In genomic region chr12:96985515-96986362, GRCh38 we compare ENCODE assay signal across 7 cellular contexts.
A peak's percentile ranks its signal among the peaks of the same experiment; 100 is the strongest.
DNase-seq lines count a peak whose midpoint lies in the region; ATAC-seq, FAIRE-seq and TF ChIP-seq lines count a peak whose summit lies in the region.

No MANE protein-coding gene starts in this region.

- peak; percentile 54 for FAIRE-seq in GM12892 (lab: Jason Lieb, UNC)

- H3K27me3 Mint-ChIP-seq in activated CD8-positive, alpha-beta memory T cell treated with anti-CD3 and anti-CD28 coated beads, Interleukin-2, amount 10 ng/mL, durations not matched to agents 7 days and 5 days, result peaks cover 49% of the 10 kb centered on the region

- peaks cover 5% of the 10 kb centered on the region for H3K4me1 Mint-ChIP-seq in activated CD8-positive, alpha-beta memory T cell treated with anti-CD3 and anti-CD28 coated beads, Interleukin-2, amount 10 ng/mL, durations not matched to agents 7 days and 5 days

- DNase-seq in GM12892 (ENCODE audit: insufficient read length) (peak; percentile 41), HFF-Myc (ENCODE audit: extremely low read depth, low read depth) (no peak), NCI-H1105 treated with DMSO at 0.1 percent for 48 hours (lab: John Stamatoyannopoulos, UW) (peak; percentile 63), esophagus squamous epithelium (lab: John Stamatoyannopoulos, UW) (no peak), omental fat pad (ENCODE audit: low spot score) (no peak), SW480 (ENCODE audit: low spot score) (no peak)
- DNase-seq in activated CD8-positive, alpha-beta memory T cell treated with anti-CD3 and anti-CD28 coated beads, Interleukin-2, amount 10 ng/mL, durations not matched to agents 7 days and 5 days, result peak; percentile 44

- peaks cover 4 to 11% (median 8%) of the 10 kb centered on the region in 3 donors for H3K4me1 ChIP-seq in esophagus squamous epithelium

- H3K4me3 ChIP-seq in HFF-Myc (replicated peaks; ENCODE audit: low read depth, low read length) (no peak overlapping the region), esophagus squamous epithelium (peak overlapping the region; percentile 20 to 62 (median 42))

- no peaks in the 10 kb centered on the region for H3K36me3 Mint-ChIP-seq in activated CD8-positive, alpha-beta memory T cell treated with anti-CD3 and anti-CD28 coated beads, Interleukin-2, amount 10 ng/mL, durations not matched to agents 7 days and 5 days

- H3K27me3 ChIP-seq in esophagus squamous epithelium, result peaks cover 0 to 34% (median 0%) of the 10 kb centered on the region in 4 donors

- no peak overlapping the region for H3K27ac ChIP-seq in esophagus squamous epithelium

- 10 to 29% methylated on average over 12 to 23 of the region's 56 CpGs for WGBS in esophagus squamous epithelium, 2 donors

- TF ChIP-seq CTCF in HFF-Myc (IDR thresholded peaks at IDR 0.05; ENCODE audit: low read depth, low read length, missing control alignments), result peak; percentile 71
- TF ChIP-seq CTCF in esophagus squamous epithelium (IDR thresholded peaks at IDR 0.05), result peak in 5 of 6 experiments; percentile 63 to 80 (median 67)
- peak in 1 of 3 donors; percentile 43 for TF ChIP-seq CTCF in omental fat pad (IDR thresholded peaks at IDR 0.05)

- H3K36me3 ChIP-seq in esophagus squamous epithelium, result no peaks in the 10 kb centered on the region

- TF ChIP-seq POLR2A in GM12892 (IDR thresholded peaks at IDR 0.05; ENCODE audit: low read depth, low read length) (no peak), esophagus squamous epithelium (IDR thresholded peaks at IDR 0.05) (no peak)

- H3K9me3 Mint-ChIP-seq in activated CD8-positive, alpha-beta memory T cell treated with anti-CD3 and anti-CD28 coated beads, Interleukin-2, amount 10 ng/mL, durations not matched to agents 7 days and 5 days (ENCODE audit: low read depth), result no peaks in the 10 kb centered on the region

- intact Hi-C loops in esophagus squamous epithelium (cut with DNase I), result no loop called here

- H3K9me3 ChIP-seq in esophagus squamous epithelium, result no peaks in the 10 kb centered on the region

- no peak overlapping the region for H3K27ac Mint-ChIP-seq in activated CD8-positive, alpha-beta memory T cell treated with anti-CD3 and anti-CD28 coated beads, Interleukin-2, amount 10 ng/mL, durations not matched to agents 7 days and 5 days

- CTCF ChIA-PET in activated CD8-positive, alpha-beta memory T cell treated with anti-CD3 and anti-CD28 coated beads, Interleukin-2, amount 10 ng/mL, durations not matched to agents 7 days and 5 days (lab: Charles Lee), result interaction anchor here (0.8 to 2.2 kb wide), 10 partner anchors 9 to 1412 kb away, joined by 3 to 10 read pairs (median 5); no protein-coding TSS in a partner anchor

- peak overlapping the region; percentile 39 for H3K4me3 Mint-ChIP-seq in activated CD8-positive, alpha-beta memory T cell treated with anti-CD3 and anti-CD28 coated beads, Interleukin-2, amount 10 ng/mL, durations not matched to agents 7 days and 5 days

- peak; percentile 93 for ATAC-seq in activated CD8-positive, alpha-beta memory T cell treated with anti-CD3 and anti-CD28 coated beads, Interleukin-2, amount 10 ng/mL, durations not matched to agents 7 days and 5 days
- ATAC-seq in omental fat pad (ENCODE audit: low FRiP score), result peak; percentile 72

Comparison
In these comparisons a context has a peak if more than half of its experiments do, and no peak if none do; other contexts are left out.
1. DNase-seq: peak in GM12892 (single experiment), NCI-H1105 treated with DMSO at 0.1 percent for 48 hours (single experiment) and activated CD8-positive, alpha-beta memory T cell treated with anti-CD3 and anti-CD28 coated beads, Interleukin-2, amount 10 ng/mL, durations not matched to agents 7 days and 5 days (single experiment); none in HFF-Myc (single experiment), esophagus squamous epithelium (single experiment), omental fat pad (single experiment) and SW480 (single experiment).